Comparison of ENCODE assay signal across 18 cellular contexts in genomic region chr16:11556214-11556819, GRCh38. TPM values are rescaled to one million over a fixed set of nuclear protein-coding genes. Genes with fewer than 3 reads are reported as not detected.
DNase-seq lines count a peak whose midpoint lies in the region; ATAC-seq and TF ChIP-seq lines count a peak whose summit lies in the region.
"Had no signal": no experiment of that assay in that cellular context is flagged by ENCODE, and none has a peak within 500 bp of the region (broad histone marks: within the 10 kb centered on the region; RNA-seq: fewer than 3 reads in every experiment).

No MANE protein-coding gene starts in this region.

- H3K4me3 ChIP-seq in naive thymus-derived CD4-positive, alpha-beta T cell (ENCODE audit: low read length) = no peak overlapping the region
- H3K4me3 ChIP-seq: left lung, right atrium auricular region, uterus had no signal

- POLR2A ChIA-PET in CD4-positive, alpha-beta T cell (lab: Charles Lee) = interaction anchor here (0.7 to 2.6 kb wide), 3 partner anchors 26 to 73 kb away, joined by 3 to 8 read pairs (median 3); no protein-coding TSS in a partner anchor
- POLR2A ChIA-PET in naive thymus-derived CD4-positive, alpha-beta T cell (lab: Charles Lee) = interaction anchor here (1.1 to 2.3 kb wide), 5 partner anchors 26 to 124 kb away, joined by 4 to 8 read pairs (median 5); no protein-coding TSS in a partner anchor

- no peak for ATAC-seq in CD4-positive, alpha-beta T cell (ENCODE audit: poor library complexity)
- no peak for ATAC-seq in naive thymus-derived CD4-positive, alpha-beta T cell
- ATAC-seq in HG02938 (IDR thresholded peaks at IDR 0.05; ENCODE audit: unreplicated experiment) = no peak
- ATAC-seq: HCT116, left lung had no signal

- DNase-seq in ACHN = peak; percentile 9
- no peak for DNase-seq in CD4-positive, alpha-beta T cell
- DNase-seq in activated T-helper 2 cell treated with anti-CD3 and anti-CD28 coated beads, Interferon-gamma antibody, Interleukin-2, Interleukin-4, amounts not matched to agents 10 μg/mL and 5 μg/mL and 100 μg/mL, durations not matched to agents 14 hours and 24 hours and 36 hours (ENCODE audit: low spot score) = no peak
- no peak for DNase-seq in naive thymus-derived CD4-positive, alpha-beta T cell
- DNase-seq in stimulated activated CD4-positive, alpha-beta T cell treated with anti-CD3 and anti-CD28 coated beads, Interleukin-12 subunit alpha, Interleukin-12 subunit beta, amount 100 ng/mL, for 4 hours = no peak
- no peak for DNase-seq in stimulated activated CD4-positive, alpha-beta T cell treated with anti-CD3 and anti-CD28 coated beads, Interleukin-4, amount 100 ng/mL, for 24 hours
- DNase-seq: activated effector memory CD4-positive, alpha-beta T cell treated with anti-CD3 and anti-CD28 coated beads, Interleukin-2, amount 50 U/mL, for 16 hours; cortex of kidney; KBM-7; left lung; NCI-H1048; NCI-H2029 treated with DMSO at 0.1 percent for 48 hours; stimulated activated CD4-positive, alpha-beta T cell treated with anti-CD3 and anti-CD28 coated beads, Interleukin-15, amount 100 ng/mL, for 24 hours; uterus had no signal

- no peaks in the 10 kb centered on the region for H3K9me3 ChIP-seq in CD4-positive, alpha-beta T cell (ENCODE audit: control insufficient read depth, low read length)
- no peaks in the 10 kb centered on the region for H3K9me3 ChIP-seq in naive thymus-derived CD4-positive, alpha-beta T cell (ENCODE audit: control insufficient read depth in 2 of 3, low read length in 3 of 3)
- H3K9me3 ChIP-seq: left lung, uterus had no signal

- no peaks in the 10 kb centered on the region for H3K9me3 Mint-ChIP-seq in CD4-positive, alpha-beta T cell
- H3K9me3 Mint-ChIP-seq in activated T-helper 2 cell treated with anti-CD3 and anti-CD28 coated beads, Interferon-gamma antibody, Interleukin-2, Interleukin-4, amounts not matched to agents 10 μg/mL and 5 μg/mL and 100 μg/mL, durations not matched to agents 14 hours and 24 hours and 36 hours = peaks cover 15% of the 10 kb centered on the region
- H3K9me3 Mint-ChIP-seq in naive thymus-derived CD4-positive, alpha-beta T cell = peaks cover 0 to 8% (median 0%) of the 10 kb centered on the region in 11 donors

- in situ Hi-C loops in ACHN (cut with HindIII; ENCODE audit: low pct_ligation_motif_present, low pct_unique_long_range_greater_than_20kb, low sequenced_read_pairs) = no loop called here

- intact Hi-C loops in CD4-positive, alpha-beta T cell (cut with DNase I, micrococcal nuclease) = no loop called here
- intact Hi-C loops in activated T-helper 2 cell treated with anti-CD3 and anti-CD28 coated beads, Interferon-gamma antibody, Interleukin-2, Interleukin-4, amounts not matched to agents 10 μg/mL and 5 μg/mL and 100 μg/mL, durations not matched to agents 14 hours and 24 hours and 36 hours (cut with micrococcal nuclease) = no loop called here
- intact Hi-C loops in naive thymus-derived CD4-positive, alpha-beta T cell (cut with micrococcal nuclease) = no loop called here

- no peak for TF ChIP-seq CTCF in CD4-positive, alpha-beta T cell (IDR thresholded peaks at IDR 0.05)

- peak overlapping the region; percentile 94 for H3K27ac Mint-ChIP-seq in CD4-positive, alpha-beta T cell
- peak overlapping the region; percentile 75 for H3K27ac Mint-ChIP-seq in activated T-helper 2 cell treated with anti-CD3 and anti-CD28 coated beads, Interferon-gamma antibody, Interleukin-2, Interleukin-4, amounts not matched to agents 10 μg/mL and 5 μg/mL and 100 μg/mL, durations not matched to agents 14 hours and 24 hours and 36 hours
- H3K27ac Mint-ChIP-seq in naive thymus-derived CD4-positive, alpha-beta T cell = peak overlapping the region; percentile 92 to 99 (median 97)

- H3K4me1 Mint-ChIP-seq in CD4-positive, alpha-beta T cell (ENCODE audit: low read depth) = peaks cover 60% of the 10 kb centered on the region
- H3K4me1 Mint-ChIP-seq in activated T-helper 2 cell treated with anti-CD3 and anti-CD28 coated beads, Interferon-gamma antibody, Interleukin-2, Interleukin-4, amounts not matched to agents 10 μg/mL and 5 μg/mL and 100 μg/mL, durations not matched to agents 14 hours and 24 hours and 36 hours (ENCODE audit: low read depth) = peaks cover 37% of the 10 kb centered on the region
- peaks cover 26 to 80% (median 65%) of the 10 kb centered on the region in 7 donors for H3K4me1 Mint-ChIP-seq in naive thymus-derived CD4-positive, alpha-beta T cell

- peak overlapping the region; percentile 55 for H3K4me3 Mint-ChIP-seq in CD4-positive, alpha-beta T cell
- no peak overlapping the region for H3K4me3 Mint-ChIP-seq in activated T-helper 2 cell treated with anti-CD3 and anti-CD28 coated beads, Interferon-gamma antibody, Interleukin-2, Interleukin-4, amounts not matched to agents 10 μg/mL and 5 μg/mL and 100 μg/mL, durations not matched to agents 14 hours and 24 hours and 36 hours (ENCODE audit: low read depth)
- H3K4me3 Mint-ChIP-seq in naive thymus-derived CD4-positive, alpha-beta T cell = peak overlapping the region; percentile 26 to 91 (median 68)

- peak overlapping the region; percentile 62 for H3K27ac ChIP-seq in CD4-positive, alpha-beta T cell (ENCODE audit: low read depth, low read length)
- H3K27ac ChIP-seq in naive thymus-derived CD4-positive, alpha-beta T cell (ENCODE audit: low read depth, low read length) = peak overlapping the region; percentile 89
- H3K27ac ChIP-seq: left lung, RWPE1 had no signal

- peaks cover 47 to 57% of the 10 kb centered on the region in 2 donors for H3K4me1 ChIP-seq in naive thymus-derived CD4-positive, alpha-beta T cell (ENCODE audit: control insufficient read depth in 2 of 2, insufficient read depth in 2 of 2, low read length in 2 of 2)

- peaks cover 32 to 51% (median 34%) of the 10 kb centered on the region in 3 experiments for H3K36me3 ChIP-seq in naive thymus-derived CD4-positive, alpha-beta T cell (ENCODE audit: control insufficient read depth in 2 of 3, insufficient read depth in 3 of 3, low read length in 3 of 3)
- H3K36me3 ChIP-seq: uterus had no signal

- CTCF ChIA-PET in CD4-positive, alpha-beta T cell (lab: Charles Lee) = no interaction called here
- CTCF ChIA-PET in naive thymus-derived CD4-positive, alpha-beta T cell (lab: Charles Lee) = interaction anchor here (0.8 to 3.0 kb wide), 3 partner anchors 24 to 84 kb away, joined by 3 to 7 read pairs (median 3); no protein-coding TSS in a partner anchor

- no peaks in the 10 kb centered on the region for H3K27me3 ChIP-seq in CD4-positive, alpha-beta T cell (ENCODE audit: control insufficient read depth, insufficient read depth, low read length)
- no peaks in the 10 kb centered on the region for H3K27me3 ChIP-seq in naive thymus-derived CD4-positive, alpha-beta T cell (ENCODE audit: control insufficient read depth in 2 of 2, insufficient read depth in 2 of 2, low read length in 2 of 2)
- H3K27me3 ChIP-seq: left lung, right atrium auricular region, uterus had no signal

- no peaks in the 10 kb centered on the region for H3K27me3 Mint-ChIP-seq in CD4-positive, alpha-beta T cell
- H3K27me3 Mint-ChIP-seq in activated T-helper 2 cell treated with anti-CD3 and anti-CD28 coated beads, Interferon-gamma antibody, Interleukin-2, Interleukin-4, amounts not matched to agents 10 μg/mL and 5 μg/mL and 100 μg/mL, durations not matched to agents 14 hours and 24 hours and 36 hours (ENCODE audit: low read depth) = no peaks in the 10 kb centered on the region
- H3K27me3 Mint-ChIP-seq in naive thymus-derived CD4-positive, alpha-beta T cell = peaks cover 0 to 2% (median 0%) of the 10 kb centered on the region in 5 donors

- H3K36me3 Mint-ChIP-seq in CD4-positive, alpha-beta T cell (ENCODE audit: low read depth) = peaks cover 77% of the 10 kb centered on the region
- H3K36me3 Mint-ChIP-seq in activated T-helper 2 cell treated with anti-CD3 and anti-CD28 coated beads, Interferon-gamma antibody, Interleukin-2, Interleukin-4, amounts not matched to agents 10 μg/mL and 5 μg/mL and 100 μg/mL, durations not matched to agents 14 hours and 24 hours and 36 hours (ENCODE audit: low read depth) = peaks cover 72% of the 10 kb centered on the region
- H3K36me3 Mint-ChIP-seq in naive thymus-derived CD4-positive, alpha-beta T cell = peaks cover 16 to 43% (median 37%) of the 10 kb centered on the region in 5 donors

RNA-seq across cellular contexts. Expression of gene LITAF, which starts 30.4 kb away (rescaled TPM):
- 100 to 1,000 TPM; 226 to 257 TPM for total RNA-seq in CD4-positive, alpha-beta T cell
- 121 and 135 TPM in 2 replicates for total RNA-seq in activated T-helper 2 cell treated with anti-CD3 and anti-CD28 coated beads, Interferon-gamma antibody, Interleukin-2, Interleukin-4, amounts not matched to agents 10 μg/mL and 5 μg/mL and 100 μg/mL, durations not matched to agents 14 hours and 24 hours and 36 hours
- 100 to 1,000 TPM; 126 to 278 (median 208) TPM for total RNA-seq in naive thymus-derived CD4-positive, alpha-beta T cell
- 100 to 1,000 TPM; 525 to 563 TPM for polyA plus RNA-seq in naive thymus-derived CD4-positive, alpha-beta T cell
